Comparison of ENCODE assay signal across 22 cellular contexts in genomic region chr19:3123956-3124355, GRCh38. TPM values are rescaled to one million over a fixed set of nuclear protein-coding genes. Genes with fewer than 3 reads are reported as not detected.
DNase-seq lines count a peak whose midpoint lies in the region; ATAC-seq and TF ChIP-seq lines count a peak whose summit lies in the region.
"Had no signal": no experiment of that assay in that cellular context is flagged by ENCODE, and none has a peak within 500 bp of the region (broad histone marks: within the 10 kb centered on the region; RNA-seq: fewer than 3 reads in every experiment).

No MANE protein-coding gene starts in this region.

- H3K4me3 ChIP-seq in right atrium auricular region (no peak overlapping the region), liver (ENCODE audit: low read depth in 1 of 3, low read length in 3 of 3) (peak overlapping the region in 2 of 3 donors; percentile 28 to 49), upper lobe of right lung (no peak overlapping the region)
- H3K4me3 ChIP-seq: Peyer's patch had no signal

- H3K9me3 ChIP-seq in right atrium auricular region (no peaks in the 10 kb centered on the region), liver (ENCODE audit: control insufficient read depth in 4 of 4, low read length in 3 of 4) (no peaks in the 10 kb centered on the region), upper lobe of right lung (no peaks in the 10 kb centered on the region)
- H3K9me3 ChIP-seq: Peyer's patch had no signal

- ATAC-seq in Right ventricle myocardium superior (ENCODE audit: poor library complexity) (no peak), upper lobe of right lung (no peak)

- CTCF ChIA-PET in RWPE1 (lab: Yijun Ruan, JAX) = no interaction called here

- POLR2A ChIA-PET in RWPE1 (lab: Yijun Ruan, JAX; ENCODE audit: low non-redundant PET) = no interaction called here

- intact Hi-C loops in Right ventricle myocardium superior (cut with DNase I) = no loop called here
- intact Hi-C loops in upper lobe of right lung (cut with DNase I) = no loop called here

- WGBS in liver = 17% methylated on average over 8 of the region's 8 CpGs

- peaks cover 0 to 4% of the 10 kb centered on the region in 2 donors for H3K4me1 ChIP-seq in right atrium auricular region
- H3K4me1 ChIP-seq in liver (ENCODE audit: control insufficient read depth in 4 of 4, insufficient read depth in 4 of 4, low read length in 3 of 4) = peaks cover 3 to 18% (median 11%) of the 10 kb centered on the region in 4 donors
- H3K4me1 ChIP-seq in upper lobe of right lung = peaks cover 4% of the 10 kb centered on the region
- H3K4me1 ChIP-seq: Peyer's patch had no signal

- no peak for TF ChIP-seq RAD21 in liver (IDR thresholded peaks at IDR 0.05)

- peak; percentile 39 for DNase-seq in Right ventricle myocardium superior
- no peak for DNase-seq in right atrium auricular region (ENCODE audit: low spot score)
- DNase-seq in RWPE1 (ENCODE audit: low spot score) = no peak
- DNase-seq in upper lobe of right lung = peak; percentile 59
- DNase-seq in effector CD4-positive, alpha-beta T cell = no peak
- no peak for DNase-seq in NCI-H1436 (lab: John Stamatoyannopoulos, UW)
- DNase-seq in mesenteric fat pad (ENCODE audit: low spot score) = no peak
- DNase-seq: 8988T, DMS53, EL, GF-D8, NCI-H1105 treated with DMSO at 0.1 percent for 48 hours, NCI-H1694, NCI-H2081, NCI-H2171, NCI-H345, NCI-H524, NCI-H774 had no signal

- H3K27ac ChIP-seq in right atrium auricular region (no peak overlapping the region), RWPE1 (peak overlapping the region; percentile 58), liver (ENCODE audit: low read depth in 1 of 2, low read length in 2 of 2) (peak overlapping the region; percentile 78 to 93), upper lobe of right lung (no peak overlapping the region)
- H3K27ac ChIP-seq: C4-2B, Peyer's patch had no signal

- H3K27me3 ChIP-seq in right atrium auricular region (no peaks in the 10 kb centered on the region), liver (ENCODE audit: control insufficient read depth in 4 of 4, insufficient read depth in 4 of 4, low read length in 3 of 4) (no peaks in the 10 kb centered on the region), upper lobe of right lung (no peaks in the 10 kb centered on the region)
- H3K27me3 ChIP-seq: Peyer's patch had no signal

- H3K9ac ChIP-seq in liver (ENCODE audit: low read depth in 1 of 2, low read length in 2 of 2) = peak overlapping the region in 1 of 2 donors; percentile 47

- H3K36me3 ChIP-seq in right atrium auricular region = peaks cover 30% of the 10 kb centered on the region
- H3K36me3 ChIP-seq in liver (ENCODE audit: control insufficient read depth in 4 of 4, insufficient read depth in 3 of 4, low read depth in 1 of 4, low read length in 3 of 4) = peaks cover 0 to 1% (median under 1%) of the 10 kb centered on the region in 4 donors
- H3K36me3 ChIP-seq in upper lobe of right lung = peaks cover 15% of the 10 kb centered on the region

- no peak for TF ChIP-seq CTCF in right atrium auricular region (IDR thresholded peaks at IDR 0.05)
- TF ChIP-seq CTCF in RWPE1 (conservative IDR thresholded peaks at IDR 0.05; ENCODE audit: low read depth) = no peak
- no peak for TF ChIP-seq CTCF in liver (IDR thresholded peaks at IDR 0.05; ENCODE audit: low read depth, low read length, missing input control)
- TF ChIP-seq CTCF in upper lobe of right lung (IDR thresholded peaks at IDR 0.05) = no peak

TF ChIP-seq in liver, 16 proteins besides CTCF, POLR2A, EP300 and RAD21:
- TF ChIP-seq SP1 (IDR thresholded peaks at IDR 0.05) = no peak
- TF ChIP-seq TAF1 (conservative IDR thresholded peaks at IDR 0.05) = no peak
- TF ChIP-seq ZBTB33 (IDR thresholded peaks at IDR 0.05) = no peak
- no peak for TF ChIP-seq FOXA1 (IDR thresholded peaks at IDR 0.05)
- TF ChIP-seq, protein P1, sequence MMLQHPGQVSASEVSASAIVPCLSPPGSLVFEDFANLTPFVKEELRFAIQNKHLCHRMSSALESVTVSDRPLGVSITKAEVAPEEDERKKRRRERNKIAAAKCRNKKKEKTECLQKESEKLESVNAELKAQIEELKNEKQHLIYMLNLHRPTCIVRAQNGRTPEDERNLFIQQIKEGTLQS (IDR thresholded peaks at IDR 0.05) = no peak
- no peak for TF ChIP-seq NR2F2 (IDR thresholded peaks at IDR 0.05)
- TF ChIP-seq HNF4A (conservative IDR thresholded peaks at IDR 0.05) = peak in 1 of 2 donors; percentile 9
- no peak for TF ChIP-seq FOXA2 (IDR thresholded peaks at IDR 0.05)
- TF ChIP-seq JUND (IDR thresholded peaks at IDR 0.05) = no peak
- TF ChIP-seq EGR1 (IDR thresholded peaks at IDR 0.05; ENCODE audit: low read depth in 2 of 2) = no peak
- TF ChIP-seq RXRA (IDR thresholded peaks at IDR 0.05) = peak; percentile 60 to 62

RNA-seq across cellular contexts. Expression of gene GNA15, which starts 11.9 kb away (rescaled TPM):
- total RNA-seq in Right ventricle myocardium superior (2.8 TPM), right atrium auricular region (1 to 10 TPM in 1 of 2 donors, under 1 TPM in 1; 0.74 to 3.0 TPM), liver (10 to 100 TPM in 1 of 2 donors, 1 to 10 TPM in 1; 1.6 to 10.4 TPM), upper lobe of right lung (18.6 TPM), mesenteric fat pad (15.4 TPM)
- polyA plus RNA-seq in liver = 1 to 10 TPM in 1 of 2 donors, under 1 TPM in 1; 0.11 to 1.2 TPM
- total RNA-seq: SK-MEL-5 had no signal

RNA-seq across cellular contexts. Expression of gene GNA11, which starts 29.8 kb away (rescaled TPM):
- 61.3 TPM for total RNA-seq in Right ventricle myocardium superior
- 10 to 100 TPM; 58.4 to 77.9 TPM for total RNA-seq in right atrium auricular region
- total RNA-seq in liver = 10 to 100 TPM; 16.9 to 19.6 TPM
- polyA plus RNA-seq in liver = 10 to 100 TPM; 12.5 to 20.2 TPM
- 66.3 TPM for total RNA-seq in upper lobe of right lung
- total RNA-seq in mesenteric fat pad = 54.3 TPM

RNA-seq across cellular contexts. Expression of gene S1PR4, which starts 54.6 kb away (rescaled TPM):
- total RNA-seq in Right ventricle myocardium superior (0.27 TPM), right atrium auricular region (under 1 TPM; 0.48 to 0.94 TPM), liver (10 to 100 TPM in 1 of 2 donors, 1 to 10 TPM in 1; 3.1 to 11.0 TPM), upper lobe of right lung (22.3 TPM), mesenteric fat pad (5.0 TPM)
- 1 to 10 TPM in 1 of 2 donors, under 1 TPM in 1; 0.93 to 1.2 TPM for polyA plus RNA-seq in liver
- total RNA-seq: SK-MEL-5 had no signal

Comparison
In these comparisons a context has a peak if more than half of its experiments do, and no peak if none do; other contexts are left out.
1. DNase-seq: peak in Right ventricle myocardium superior (single experiment) and upper lobe of right lung (single experiment); none in right atrium auricular region (single experiment), RWPE1 (single experiment), effector CD4-positive, alpha-beta T cell (single experiment), NCI-H1436 (single experiment) and mesenteric fat pad (single experiment).
2. H3K27ac ChIP-seq: peak in RWPE1 (single experiment) and liver (2 of 2); none in right atrium auricular region (0 of 2) and upper lobe of right lung (single experiment).
3. H3K4me3 ChIP-seq: peak in liver (2 of 3); none in right atrium auricular region (0 of 2) and upper lobe of right lung (single experiment).